9 cellular contexts compared by ENCODE assay signal in genomic region chr4:109816894-109817293, GRCh38. TPM values are rescaled to one million over a fixed set of nuclear protein-coding genes. Genes with fewer than 3 reads are reported as not detected.
DNase-seq lines count a peak whose midpoint lies in the region; ATAC-seq, FAIRE-seq and TF ChIP-seq lines count a peak whose summit lies in the region.
"Had no signal": no experiment of that assay in that cellular context is flagged by ENCODE, and none has a peak within 500 bp of the region (broad histone marks: within the 10 kb centered on the region; RNA-seq: fewer than 3 reads in every experiment).

No MANE protein-coding gene starts in this region.

- peak overlapping the region; percentile 91 to 100 for H3K4me3 ChIP-seq in SK-N-SH (ENCODE audit: low read depth in 2 of 2, low read length in 1 of 2)
- H3K4me3 ChIP-seq in RWPE2 (ENCODE audit: severe bottlenecking): peak overlapping the region; percentile 58
- peak overlapping the region in 1 of 3 experiments; percentile 70 for H3K4me3 ChIP-seq in endothelial cell of umbilical vein (replicated peaks in 1 of 3; ENCODE audit: insufficient read depth in 1 of 3, low read depth in 1 of 3, low read length in 3 of 3)
- peak overlapping the region; percentile 88 for H3K4me3 ChIP-seq in skeletal muscle cell (ENCODE audit: low read depth, low read length)

- peaks cover 38 to 42% of the 10 kb centered on the region in 2 experiments for H3K36me3 ChIP-seq in SK-N-SH (replicated peaks in 1 of 2; ENCODE audit: control insufficient read depth in 1 of 2, insufficient read depth in 2 of 2, low read length in 1 of 2)
- H3K36me3 ChIP-seq in RWPE2 (ENCODE audit: low read depth): peaks cover 46% of the 10 kb centered on the region
- peaks cover 0 to 10% of the 10 kb centered on the region in 2 experiments for H3K36me3 ChIP-seq in endothelial cell of umbilical vein (ENCODE audit: control insufficient read depth in 2 of 2, extremely low read depth in 1 of 2, insufficient read depth in 2 of 2, low read length in 2 of 2)

- dilution Hi-C loops in endothelial cell of umbilical vein (cut with MboI; ENCODE audit: extremely low pct_ligation_motif_present, low sequenced_read_pairs): no loop called here

- no peak for TF ChIP-seq CTCF in SK-N-SH (IDR thresholded peaks at IDR 0.05)
- no peak for TF ChIP-seq CTCF in RWPE2 (IDR thresholded peaks at IDR 0.05; ENCODE audit: poor library complexity, severe bottlenecking)
- no peak for TF ChIP-seq CTCF in endothelial cell of umbilical vein (IDR thresholded peaks at IDR 0.05; ENCODE audit: extremely low read depth in 1 of 2, insufficient read depth in 1 of 2, low read depth in 1 of 2, low read length in 2 of 2)

- ATAC-seq in SK-N-SH treated with all-trans-retinoic acid at 6 μM for 48 hours (no peak), RWPE2 (ENCODE audit: low read depth) (no peak)

- H3K79me2 ChIP-seq in SK-N-SH (ENCODE audit: insufficient read depth) (peaks cover 60% of the 10 kb centered on the region), endothelial cell of umbilical vein (ENCODE audit: control insufficient read depth, insufficient read depth, low read length) (peaks cover 28% of the 10 kb centered on the region)

- DNase-seq in SK-N-SH: no peak
- DNase-seq in RWPE2 (ENCODE audit: low spot score): no peak
- no peak for DNase-seq in endothelial cell of umbilical vein (ENCODE audit: low read depth, low spot score)
- no peak for DNase-seq in skeletal muscle cell (ENCODE audit: low read depth)
- no peak for DNase-seq in D341Med (ENCODE audit: low spot score)
- DNase-seq in glomerular visceral epithelial cell (ENCODE audit: extremely low spot score): no peak
- DNase-seq in NCI-H82 (lab: John Stamatoyannopoulos, UW): no peak
- DNase-seq: NCI-H2029 had no signal

- intact Hi-C loops in endothelial cell of umbilical vein (cut with micrococcal nuclease): loop anchor here (10.0 kb wide), 1 partner anchor 1142 kb away; no protein-coding TSS in a partner anchor

- BruUV-seq in endothelial cell of umbilical vein (replicated peaks; lab: Mats Ljungman, UMichigan): no TSS peak

- H3K9me3 ChIP-seq in SK-N-SH (no peaks in the 10 kb centered on the region), RWPE2 (ENCODE audit: severe bottlenecking) (no peaks in the 10 kb centered on the region), endothelial cell of umbilical vein (replicated peaks; ENCODE audit: control insufficient read depth, insufficient read depth, low read length) (no peaks in the 10 kb centered on the region)

- no peaks in the 10 kb centered on the region for H3F3A ChIP-seq in SK-N-SH (replicated peaks; ENCODE audit: insufficient read depth)

- peaks cover 5 to 11% of the 10 kb centered on the region in 2 experiments; a peak in 3 of 4 replicates for H3K4me1 ChIP-seq in SK-N-SH (ENCODE audit: control insufficient read depth in 1 of 2, insufficient read depth in 2 of 2, low read depth in 1 of 2, low read length in 1 of 2)
- peaks cover 9% of the 10 kb centered on the region for H3K4me1 ChIP-seq in RWPE2 (ENCODE audit: insufficient read depth, poor library complexity, severe bottlenecking)
- peaks cover 13% of the 10 kb centered on the region for H3K4me1 ChIP-seq in endothelial cell of umbilical vein (ENCODE audit: control insufficient read depth, extremely low read depth, insufficient read depth, low read length)

- TF ChIP-seq POLR2A in endothelial cell of umbilical vein (IDR thresholded peaks at IDR 0.05; ENCODE audit: low read depth, low read length): no peak

- no peak overlapping the region for H3K27ac ChIP-seq in SK-N-SH (ENCODE audit: low read depth in 2 of 2, low read length in 1 of 2)
- H3K27ac ChIP-seq in RWPE2 (ENCODE audit: poor library complexity, severe bottlenecking): no peak overlapping the region
- H3K27ac ChIP-seq in endothelial cell of umbilical vein (ENCODE audit: insufficient read depth, low read depth, low read length): no peak overlapping the region

- WGBS in SK-N-SH (ENCODE audit: low lambda C conversion rate): 0% methylated on average over 1 of the region's 1 CpG

- no peak overlapping the region for H2AFZ ChIP-seq in SK-N-SH (ENCODE audit: low read depth)
- no peak overlapping the region for H2AFZ ChIP-seq in endothelial cell of umbilical vein (ENCODE audit: low read depth, low read length)

- H3K9ac ChIP-seq in SK-N-SH: peak overlapping the region; percentile 88; the same call in 1 of the 2 replicates
- H3K9ac ChIP-seq in endothelial cell of umbilical vein (replicated peaks; ENCODE audit: extremely low read depth, insufficient read depth, low read length): peak overlapping the region; percentile 68

- H4K20me1 ChIP-seq in SK-N-SH (ENCODE audit: insufficient read depth): no peaks in the 10 kb centered on the region
- no peaks in the 10 kb centered on the region for H4K20me1 ChIP-seq in endothelial cell of umbilical vein (replicated peaks; ENCODE audit: control insufficient read depth, extremely low read depth, insufficient read depth, low read length)

- no peak for TF ChIP-seq EP300 in SK-N-SH (IDR thresholded peaks at IDR 0.05; ENCODE audit: borderline replicate concordance in 1 of 2, low read depth in 1 of 2, low read length in 1 of 2)

- CTCF ChIA-PET in SK-N-SH (lab: Yijun Ruan, JAX) (interaction anchor here (0.6 to 3.0 kb wide), 2 partner anchors 10 to 384 kb away, joined by 5 to 17 read pairs; no protein-coding TSS in a partner anchor), endothelial cell of umbilical vein (lab: Charles Lee) (interaction anchor here (0.5 to 1.3 kb wide), 4 partner anchors 9 to 1798 kb away, joined by 3 to 6 read pairs (median 4); partner anchors contain the start of gene CASP6)

- H3K27me3 ChIP-seq in SK-N-SH (ENCODE audit: insufficient read depth) (no peaks in the 10 kb centered on the region), RWPE2 (ENCODE audit: insufficient read depth, poor library complexity, severe bottlenecking) (no peaks in the 10 kb centered on the region), endothelial cell of umbilical vein (ENCODE audit: control insufficient read depth in 2 of 2, insufficient read depth in 2 of 2, low read length in 2 of 2) (no peaks in the 10 kb centered on the region)

- H3K9me1 ChIP-seq in endothelial cell of umbilical vein (replicated peaks; ENCODE audit: control insufficient read depth, extremely low read depth, insufficient read depth, low read length): no peaks in the 10 kb centered on the region

- H3K4me2 ChIP-seq in SK-N-SH (peak overlapping the region; percentile 93), endothelial cell of umbilical vein (ENCODE audit: insufficient read depth, low read length) (peak overlapping the region; percentile 87)

- no peak for FAIRE-seq in endothelial cell of umbilical vein (lab: Jason Lieb, UNC)

- no peak for TF ChIP-seq RAD21 in SK-N-SH (IDR thresholded peaks at IDR 0.05; ENCODE audit: low read length)

- POLR2A ChIA-PET in SK-N-SH (lab: Yijun Ruan, JAX): no interaction called here
- POLR2A ChIA-PET in endothelial cell of umbilical vein (lab: Charles Lee): no interaction called here

- H3K9me2 ChIP-seq in SK-N-SH: no peaks in the 10 kb centered on the region

RNA-seq across cellular contexts. Expression of gene GAR1, which starts 1.3 kb away (rescaled TPM):
- 37.5 and 40.5 TPM in 2 replicates for polyA plus RNA-seq in SK-N-SH (2012; rRNA removed)
- 56.8 and 90.3 TPM in 2 replicates for polyA plus RNA-seq in SK-N-SH (2012; cell fraction: cytosol; rRNA removed)
- 8.4 and 12.3 TPM in 2 replicates for polyA plus RNA-seq in SK-N-SH (2012; cell fraction: nucleus; rRNA removed)
- total RNA-seq in endothelial cell of umbilical vein: 27.7 and 29.1 TPM in 2 replicates
- 8.2 and 12.7 TPM in 2 replicates for polyA plus RNA-seq in endothelial cell of umbilical vein
- 19.1 and 26.5 TPM in 2 replicates for polyA plus RNA-seq in endothelial cell of umbilical vein (2011; cell fraction: cytosol; rRNA removed)
- 6.0 and 11.2 TPM in 2 replicates for polyA plus RNA-seq in endothelial cell of umbilical vein (2011; cell fraction: nucleus; rRNA removed)
- polyA plus RNA-seq in endothelial cell of umbilical vein (2012): 30.0 and 55.4 TPM in 2 replicates
- 4.6 and 5.2 TPM in 2 replicates for polyA minus RNA-seq in endothelial cell of umbilical vein
- 3.6 TPM for polyA minus RNA-seq in endothelial cell of umbilical vein (2011; cell fraction: cytosol; rRNA and poly(A)+ RNA removed)
- polyA minus RNA-seq in endothelial cell of umbilical vein (2011; cell fraction: nucleus; rRNA and poly(A)+ RNA removed): 2.8 and 4.5 TPM in 2 replicates

RNA-seq across cellular contexts. Expression of gene RRH, which starts 10.9 kb away (rescaled TPM):
- polyA plus RNA-seq in SK-N-SH (2012; rRNA removed) (0.05 and 0.10 TPM in 2 replicates), endothelial cell of umbilical vein (0.11 TPM in 2 replicates)
- 0.04 and 0.05 TPM in 2 replicates for polyA plus RNA-seq in SK-N-SH (2012; cell fraction: cytosol; rRNA removed)
- 0.06 and 0.19 TPM in 2 replicates for polyA plus RNA-seq in SK-N-SH (2012; cell fraction: nucleus; rRNA removed)
- total RNA-seq in endothelial cell of umbilical vein: 0.31 TPM in 1 of 2 replicates, not detected in the other
- polyA plus RNA-seq in endothelial cell of umbilical vein (2011; cell fraction: cytosol; rRNA removed): 0.06 and 0.10 TPM in 2 replicates
- polyA plus RNA-seq in endothelial cell of umbilical vein (2011; cell fraction: nucleus; rRNA removed): 0.26 and 0.34 TPM in 2 replicates
- polyA plus RNA-seq in endothelial cell of umbilical vein (2012): not detected in 2 replicates
- 0.24 and 0.91 TPM in 2 replicates for polyA minus RNA-seq in endothelial cell of umbilical vein
- not detected for polyA minus RNA-seq in endothelial cell of umbilical vein (2011; cell fraction: cytosol; rRNA and poly(A)+ RNA removed)
- not detected in 2 replicates for polyA minus RNA-seq in endothelial cell of umbilical vein (2011; cell fraction: nucleus; rRNA and poly(A)+ RNA removed)

RNA-seq across cellular contexts. Expression of gene CFI, which starts 15.1 kb away (rescaled TPM):
- 19.6 and 27.0 TPM in 2 replicates for polyA plus RNA-seq in SK-N-SH (2012; rRNA removed)
- 25.4 and 30.5 TPM in 2 replicates for polyA plus RNA-seq in SK-N-SH (2012; cell fraction: cytosol; rRNA removed)
- 16.4 and 46.1 TPM in 2 replicates for polyA plus RNA-seq in SK-N-SH (2012; cell fraction: nucleus; rRNA removed)
- total RNA-seq in endothelial cell of umbilical vein: 17.9 and 21.4 TPM in 2 replicates
- 6.5 and 10.0 TPM in 2 replicates for polyA plus RNA-seq in endothelial cell of umbilical vein
- polyA plus RNA-seq in endothelial cell of umbilical vein (2011; cell fraction: cytosol; rRNA removed): 9.2 and 10.0 TPM in 2 replicates
- 40.3 and 46.6 TPM in 2 replicates for polyA plus RNA-seq in endothelial cell of umbilical vein (2011; cell fraction: nucleus; rRNA removed)
- 1.3 and 3.8 TPM in 2 replicates for polyA plus RNA-seq in endothelial cell of umbilical vein (2012)
- 5.4 and 6.9 TPM in 2 replicates for polyA minus RNA-seq in endothelial cell of umbilical vein
- polyA minus RNA-seq in endothelial cell of umbilical vein (2011; cell fraction: cytosol; rRNA and poly(A)+ RNA removed): not detected
- 16.6 and 26.3 TPM in 2 replicates for polyA minus RNA-seq in endothelial cell of umbilical vein (2011; cell fraction: nucleus; rRNA and poly(A)+ RNA removed)

RNA-seq across cellular contexts. Expression of gene LRIT3, which starts 31.0 kb away (rescaled TPM):
- polyA plus RNA-seq in SK-N-SH (2012; rRNA removed): 0.02 TPM in 1 of 2 replicates, not detected in the other
- polyA plus RNA-seq in SK-N-SH (2012; cell fraction: cytosol; rRNA removed): 0.01 and 0.03 TPM in 2 replicates
- polyA plus RNA-seq in SK-N-SH (2012; cell fraction: nucleus; rRNA removed): 0.08 TPM in 2 replicates
- total RNA-seq in endothelial cell of umbilical vein: 0.13 and 0.16 TPM in 2 replicates
- polyA plus RNA-seq in endothelial cell of umbilical vein: 0.05 and 0.06 TPM in 2 replicates
- 0.01 TPM in 2 replicates for polyA plus RNA-seq in endothelial cell of umbilical vein (2011; cell fraction: cytosol; rRNA removed)
- polyA plus RNA-seq in endothelial cell of umbilical vein (2011; cell fraction: nucleus; rRNA removed): 0.18 and 0.20 TPM in 2 replicates
- 0.05 TPM in 1 of 2 replicates, not detected in the other for polyA plus RNA-seq in endothelial cell of umbilical vein (2012)
- 0.22 and 0.40 TPM in 2 replicates for polyA minus RNA-seq in endothelial cell of umbilical vein
- not detected for polyA minus RNA-seq in endothelial cell of umbilical vein (2011; cell fraction: cytosol; rRNA and poly(A)+ RNA removed)
- 0.14 and 0.34 TPM in 2 replicates for polyA minus RNA-seq in endothelial cell of umbilical vein (2011; cell fraction: nucleus; rRNA and poly(A)+ RNA removed)
